Comparison of ENCODE assay signal across 1 cellular context in genomic region chr1:205933672-205934618, GRCh38.
TF ChIP-seq lines count a peak whose summit lies in the region.

No MANE protein-coding gene starts in this region.

TF ChIP-seq in HepG2, 621 proteins besides CTCF, POLR2A, EP300 and RAD21 (continued from another document):
- TF ChIP-seq ARID5B (CRISPR knock-in tag; IDR thresholded peaks at IDR 0.05) (0 out of 2 replicates have a peak, but pooled peaks have one; percentile 6), MIER2 (CRISPR knock-in tag; IDR thresholded peaks at IDR 0.05) (peak; percentile 35; the same call in 1 of the 2 replicates), NFE2 (CRISPR knock-in tag; IDR thresholded peaks at IDR 0.05) (0 out of 2 replicates have a peak, but pooled peaks have one; percentile 22), SRSF9 (IDR thresholded peaks at IDR 0.05; ENCODE audit: borderline replicate concordance, insufficient read depth, low read depth, low read length, poor library complexity, severe bottlenecking) (no peak), ETV5 (CRISPR knock-in tag; IDR thresholded peaks at IDR 0.05; ENCODE audit: borderline replicate concordance) (peak; percentile 38; the same call in 1 of the 2 replicates), TRAFD1 (CRISPR knock-in tag; IDR thresholded peaks at IDR 0.05; ENCODE audit: borderline replicate concordance) (no peak), THYN1 (CRISPR knock-in tag; IDR thresholded peaks at IDR 0.05; ENCODE audit: borderline replicate concordance, low read depth) (no peak), BCL6 (CRISPR knock-in tag; IDR thresholded peaks at IDR 0.05) (0 out of 2 replicates have a peak, but pooled peaks have one; percentile 11), SOX6 (IDR thresholded peaks at IDR 0.05) (no peak), SOX6 (CRISPR knock-in tag; IDR thresholded peaks at IDR 0.05) (0 out of 2 replicates have a peak, but pooled peaks have one; percentile 10), CEBPB (IDR thresholded peaks at IDR 0.05; ENCODE audit: borderline replicate concordance, low read depth, low read length) (peak; percentile 52; the same call in 1 of the 2 replicates), YEATS2 (CRISPR knock-in tag; IDR thresholded peaks at IDR 0.05; ENCODE audit: borderline replicate concordance) (peak; percentile 52; the same call in 1 of the 2 replicates), ZNF777 (CRISPR knock-in tag; IDR thresholded peaks at IDR 0.05) (no peak), CREM (IDR thresholded peaks at IDR 0.05) (peak; percentile 35; the same call in 1 of the 2 replicates), CREM (CRISPR knock-in tag; IDR thresholded peaks at IDR 0.05) (no peak), LCORL (IDR thresholded peaks at IDR 0.05) (no peak), LCORL (CRISPR knock-in tag; IDR thresholded peaks at IDR 0.05) (no peak), NCOA2 (CRISPR knock-in tag; IDR thresholded peaks at IDR 0.05) (peak; percentile 27; the same call in 1 of the 2 replicates), ZHX1 (CRISPR knock-in tag; IDR thresholded peaks at IDR 0.05; ENCODE audit: low read depth) (no peak), ZNF740 (CRISPR knock-in tag; IDR thresholded peaks at IDR 0.05) (no peak), MAFK (conservative IDR thresholded peaks at IDR 0.05 in 1 of 2, IDR thresholded peaks at IDR 0.05 in 1 of 2; ENCODE audit: low read length in 2 of 2) (peak in 1 of 2 experiments; percentile 52; a peak in 3 of 4 replicates), TCF7 (IDR thresholded peaks at IDR 0.05; ENCODE audit: low read depth) (peak; percentile 74), ZNF687 (CRISPR knock-in tag; IDR thresholded peaks at IDR 0.05) (no peak), NR2F6 (IDR thresholded peaks at IDR 0.05) (0 out of 2 replicates have a peak, but pooled peaks have one; percentile 23), NR2F6 (CRISPR knock-in tag; IDR thresholded peaks at IDR 0.05) (no peak), CEBPG (CRISPR knock-in tag; IDR thresholded peaks at IDR 0.05) (peak; percentile 42; the same call in 1 of the 2 replicates), ZNF281 (CRISPR knock-in tag; IDR thresholded peaks at IDR 0.05; ENCODE audit: borderline replicate concordance) (0 out of 2 replicates have a peak, but pooled peaks have one; percentile 26), HOXD1 (CRISPR knock-in tag; IDR thresholded peaks at IDR 0.05) (0 out of 2 replicates have a peak, but pooled peaks have one; percentile 45)
